ENCODE assay signal across 21 cellular contexts in the genomic region with DNA sequence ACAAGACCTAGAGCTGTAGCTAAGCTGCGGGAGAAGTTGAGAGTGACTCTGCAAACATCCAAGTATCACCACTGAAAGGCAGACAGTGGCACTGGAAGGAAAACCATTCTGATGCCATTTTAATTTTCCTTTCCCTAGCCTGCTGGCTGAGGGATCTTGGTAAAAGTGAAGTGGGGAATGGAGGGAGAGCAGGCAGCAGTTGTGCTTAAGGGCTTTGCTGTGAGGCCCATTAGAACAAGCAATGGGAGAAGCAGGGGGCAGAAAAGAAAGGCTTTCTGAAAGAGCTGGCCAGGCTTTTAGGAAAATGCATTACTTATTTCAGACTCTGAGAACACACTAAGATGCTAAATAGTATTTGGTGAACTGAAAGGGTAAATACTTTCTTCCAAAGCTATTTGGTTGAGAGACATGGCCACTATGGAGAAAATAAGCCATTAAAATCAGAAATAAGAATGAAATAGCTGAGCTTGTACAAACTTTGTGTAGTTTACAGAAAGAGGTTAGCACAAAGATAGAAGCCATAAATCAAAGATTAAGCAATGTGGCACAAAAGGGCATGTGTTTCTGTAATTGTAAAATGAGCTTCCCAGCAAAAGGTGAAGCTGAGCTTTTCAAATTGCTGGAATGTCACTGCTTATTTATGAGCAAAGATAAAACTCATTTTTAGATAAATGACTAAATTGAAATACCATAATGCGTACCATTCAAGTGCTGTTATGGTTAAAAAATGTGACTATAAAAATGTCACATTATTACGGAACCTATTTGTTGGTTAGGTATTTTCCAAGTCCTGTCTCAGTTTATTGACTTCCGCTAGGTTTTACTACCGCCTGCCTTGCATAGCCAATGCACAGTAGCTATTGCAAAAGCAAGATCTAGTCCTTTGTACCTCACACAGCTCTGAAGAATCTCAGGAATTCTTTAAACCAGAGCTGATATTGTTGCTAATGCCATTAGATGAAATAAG. TPM values are rescaled to one million over a fixed set of nuclear protein-coding genes. Genes with fewer than 3 reads are reported as not detected.
A peak's percentile ranks its signal among the peaks of the same experiment; 100 is the strongest.
DNase-seq lines count a peak whose midpoint lies in the region; ATAC-seq and TF ChIP-seq lines count a peak whose summit lies in the region.
"Had no signal": no experiment of that assay in that cellular context is flagged by ENCODE, and none has a peak within 500 bp of the region (broad histone marks: within the 10 kb centered on the region; RNA-seq: fewer than 3 reads in every experiment).

No MANE protein-coding gene starts in this region.

- H2BK15ac ChIP-seq in neuronal stem cell (ENCODE audit: low read length), result no peak overlapping the region

- H3K18ac ChIP-seq in neuronal stem cell (ENCODE audit: low read length), result no peak overlapping the region

- no peak overlapping the region for H2BK5ac ChIP-seq in neuronal stem cell (ENCODE audit: low read length)

- H3K27ac ChIP-seq in fibroblast of lung (ENCODE audit: insufficient read depth, low read length) (no peak overlapping the region), neuronal stem cell (replicated peaks; ENCODE audit: low read length) (peak overlapping the region; percentile 49)
- H3K27ac ChIP-seq: C4-2B, right lobe of liver had no signal

- H3K36me3 ChIP-seq in fibroblast of lung (ENCODE audit: control insufficient read depth, insufficient read depth, low read length) (no peaks in the 10 kb centered on the region), neuronal stem cell (replicated peaks in 1 of 2; ENCODE audit: control insufficient read depth in 2 of 2, insufficient read depth in 2 of 2, low read length in 2 of 2) (no peaks in the 10 kb centered on the region)
- H3K36me3 ChIP-seq: right lobe of liver had no signal

- WGBS in neuronal stem cell (ENCODE audit: extremely low coverage in 2 of 2, insufficient read length in 2 of 2, insufficient replicate concordance in 1 of 2), 2 donors, result no CpG with 5 or more reads among the region's 5 CpGs

- no peaks in the 10 kb centered on the region for H3K79me1 ChIP-seq in neuronal stem cell (ENCODE audit: low read depth, low read length)

- H2BK12ac ChIP-seq in neuronal stem cell (ENCODE audit: low read length), result no peak overlapping the region

- H3K9me3 ChIP-seq in fibroblast of lung (ENCODE audit: control insufficient read depth, insufficient read depth, low read depth, low read length), result no peaks in the 10 kb centered on the region
- no peaks in the 10 kb centered on the region for H3K9me3 ChIP-seq in neuronal stem cell (replicated peaks in 1 of 2; ENCODE audit: control insufficient read depth in 2 of 2, insufficient read depth in 1 of 2, low read depth in 1 of 2, low read length in 2 of 2)
- H3K9me3 ChIP-seq: right lobe of liver had no signal

- H4K8ac ChIP-seq in neuronal stem cell (ENCODE audit: low read depth, low read length), result no peak overlapping the region

- H3K4me2 ChIP-seq in fibroblast of lung (ENCODE audit: extremely low read depth, insufficient read depth, low read length) (no peak overlapping the region), neuronal stem cell (ENCODE audit: insufficient read depth, low read length, poor library complexity, severe bottlenecking) (no peak overlapping the region)

- no peaks in the 10 kb centered on the region for H3K4me1 ChIP-seq in fibroblast of lung (ENCODE audit: control insufficient read depth, extremely low read depth, insufficient read depth, low read length)
- peaks cover 6 to 7% of the 10 kb centered on the region in 2 donors for H3K4me1 ChIP-seq in neuronal stem cell (ENCODE audit: control insufficient read depth in 2 of 2, insufficient read depth in 1 of 2, low read depth in 1 of 2, low read length in 2 of 2)
- H3K4me1 ChIP-seq: right lobe of liver had no signal

- no peak for TF ChIP-seq CTCF in fibroblast of lung (conservative IDR thresholded peaks at IDR 0.05 in 1 of 2, IDR thresholded peaks at IDR 0.05 in 1 of 2; ENCODE audit: low read depth in 1 of 2, low read length in 2 of 2)

- H3K27me3 ChIP-seq in fibroblast of lung (ENCODE audit: control insufficient read depth, insufficient read depth, low read length) (no peaks in the 10 kb centered on the region), neuronal stem cell (ENCODE audit: control insufficient read depth in 3 of 3, insufficient read depth in 3 of 3, low read depth in 1 of 3, low read length in 3 of 3) (no peaks in the 10 kb centered on the region)
- H3K27me3 ChIP-seq: right lobe of liver had no signal

- H2BK120ac ChIP-seq in neuronal stem cell (ENCODE audit: low read depth, low read length), result no peak overlapping the region

- H3K23ac ChIP-seq in neuronal stem cell (ENCODE audit: low read depth, low read length, poor library complexity), result no peak overlapping the region

- no peak overlapping the region for H2AK5ac ChIP-seq in neuronal stem cell (ENCODE audit: low read depth, low read length)

- no peaks in the 10 kb centered on the region for H3K79me2 ChIP-seq in fibroblast of lung (ENCODE audit: control insufficient read depth, insufficient read depth, low read length)

- DNase-seq in EH (ENCODE audit: low read depth) (peak; percentile 1), NOMO-1 (lab: John Stamatoyannopoulos, UW; ENCODE audit: unreplicated experiment in 2 of 2) (peak; percentile 26 to 70), fibroblast of lung (ENCODE audit: low read depth in 2 of 2) (peak; percentile 36 to 46), neuronal stem cell (ENCODE audit: low spot score) (no peak), left ventricle myocardium superior (no peak)
- no peak for DNase-seq in stimulated activated naive CD8-positive, alpha-beta T cell treated with anti-CD3 and anti-CD28 coated beads, Interleukin-15, Interleukin-2, amounts not matched to agents 100 U/mL and 50 U/mL, for 24 hours
- DNase-seq: ACHN; activated CD4-positive, alpha-beta T cell treated with anti-CD3 and anti-CD28 coated beads for 1 hour; effector memory CD8-positive, alpha-beta T cell; head of caudate nucleus; immature natural killer cell; KBM-7; NCI-H187 treated with DMSO at 0.1 percent for 48 hours; NCI-H446; NK-92 treated with Interleukin-12 subunit alpha and Interleukin-12 subunit beta, amount 100 ng/mL, for 24 hours; right lobe of liver; stimulated activated CD4-positive, alpha-beta T cell treated with anti-CD3 and anti-CD28 coated beads, Interleukin-15, amount 100 ng/mL, for 24 hours had no signal

- no peak overlapping the region for H3K4ac ChIP-seq in neuronal stem cell (ENCODE audit: low read length)

- ATAC-seq in left ventricle myocardium superior (no peak), HG03196 (IDR thresholded peaks at IDR 0.05; ENCODE audit: unreplicated experiment) (no peak), HG02759 (IDR thresholded peaks at IDR 0.05; ENCODE audit: unreplicated experiment) (no peak)
- no peak for ATAC-seq in stimulated activated naive CD8-positive, alpha-beta T cell treated with anti-CD3 and anti-CD28 coated beads, Interleukin-15, Interleukin-2, amounts not matched to agents 100 U/mL and 50 U/mL, for 24 hours
- ATAC-seq: activated T-helper 17 cell treated with anti-CD3 and anti-CD28 coated beads, Interleukin-2, amount 50 U/mL, for 72 hours; effector memory CD8-positive, alpha-beta T cell; right lobe of liver had no signal

- H3K4me3 ChIP-seq in fibroblast of lung (replicated peaks in 1 of 4; ENCODE audit: control extremely low read depth in 1 of 4, insufficient read depth in 1 of 4, low read depth in 3 of 4, low read length in 4 of 4) (no peak overlapping the region), neuronal stem cell (ENCODE audit: low read length in 2 of 2) (no peak overlapping the region)
- H3K4me3 ChIP-seq: right lobe of liver had no signal

- H3K14ac ChIP-seq in neuronal stem cell (ENCODE audit: low read length), result no peak overlapping the region

- H4K20me1 ChIP-seq in fibroblast of lung (ENCODE audit: control insufficient read depth, extremely low read depth, insufficient read depth, low read length), result no peaks in the 10 kb centered on the region

- no peak overlapping the region for H3K9ac ChIP-seq in fibroblast of lung (ENCODE audit: insufficient read depth, low read length)
- no peak overlapping the region for H3K9ac ChIP-seq in neuronal stem cell (ENCODE audit: low read depth, low read length, poor library complexity)

- H2AFZ ChIP-seq in fibroblast of lung (ENCODE audit: low read length), result no peak overlapping the region
- no peak overlapping the region for H2AFZ ChIP-seq in neuronal stem cell (ENCODE audit: low read length)

- intact Hi-C loops in left ventricle myocardium superior (cut with micrococcal nuclease), result no loop called here

- no peak overlapping the region for H4K91ac ChIP-seq in neuronal stem cell (ENCODE audit: low read depth, low read length, poor library complexity)

RNA-seq across cellular contexts. Expression of a gene that starts 20.8 kb away (rescaled TPM):
- total RNA-seq in fibroblast of lung (4.1 and 5.1 TPM in 2 replicates), left ventricle myocardium superior (1.7 TPM)
- 1.3 and 2.4 TPM in 2 replicates for polyA plus RNA-seq in fibroblast of lung
- polyA plus RNA-seq in fibroblast of lung (2012), result 1.5 TPM in 2 replicates
- 1.9 TPM in 1 of 2 replicates, not detected in the other for polyA minus RNA-seq in fibroblast of lung (ENCODE audit: low replicate concordance)
- 10.4 TPM for polyA plus RNA-seq in neuronal stem cell (2013, experiment 1 of 2)
- 10.8 TPM for polyA plus RNA-seq in neuronal stem cell (2013, experiment 2 of 2)
- total RNA-seq: activated T-helper 17 cell treated with anti-CD3 and anti-CD28 coated beads, Interleukin-2, amount 50 U/mL, for 72 hours had no signal
- polyA plus RNA-seq: immature natural killer cell had no signal

Comparison
In these comparisons a context has a peak if more than half of its experiments do, and no peak if none do; other contexts are left out.
1. DNase-seq: peak in EH (single experiment), NOMO-1 (2 of 2) and fibroblast of lung (2 of 2); none in neuronal stem cell (single experiment), left ventricle myocardium superior (single experiment) and stimulated activated naive CD8-positive, alpha-beta T cell treated with anti-CD3 and anti-CD28 coated beads, Interleukin-15, Interleukin-2, amounts not matched to agents 100 U/mL and 50 U/mL, for 24 hours (single experiment).